In the genomic region with DNA sequence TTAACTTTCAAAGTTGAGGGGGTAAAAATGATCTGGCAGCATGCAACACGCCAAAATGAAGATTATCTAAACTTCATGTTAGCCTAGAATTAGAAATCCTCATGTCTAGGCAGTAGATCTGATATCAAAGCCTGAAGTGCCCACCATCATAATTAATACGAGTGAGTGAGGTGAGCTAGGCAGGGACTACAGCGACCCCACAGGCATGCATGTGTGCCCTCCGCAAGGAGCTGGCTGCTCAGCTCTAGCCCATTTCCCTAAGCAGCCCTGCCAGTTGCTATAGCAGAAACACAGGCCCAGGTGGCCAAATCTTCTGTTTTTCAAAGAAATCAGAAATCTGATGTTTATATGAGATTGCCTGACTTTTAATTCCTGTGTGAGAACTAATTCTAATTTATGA, we compare ENCODE assay signal across 1 cellular context.
TF ChIP-seq lines count a peak whose summit lies in the region.

No MANE protein-coding gene starts in this region.

TF ChIP-seq in K562, 482 proteins besides CTCF, POLR2A, EP300 and RAD21 (continued from another document):
- TF ChIP-seq, protein P1, sequence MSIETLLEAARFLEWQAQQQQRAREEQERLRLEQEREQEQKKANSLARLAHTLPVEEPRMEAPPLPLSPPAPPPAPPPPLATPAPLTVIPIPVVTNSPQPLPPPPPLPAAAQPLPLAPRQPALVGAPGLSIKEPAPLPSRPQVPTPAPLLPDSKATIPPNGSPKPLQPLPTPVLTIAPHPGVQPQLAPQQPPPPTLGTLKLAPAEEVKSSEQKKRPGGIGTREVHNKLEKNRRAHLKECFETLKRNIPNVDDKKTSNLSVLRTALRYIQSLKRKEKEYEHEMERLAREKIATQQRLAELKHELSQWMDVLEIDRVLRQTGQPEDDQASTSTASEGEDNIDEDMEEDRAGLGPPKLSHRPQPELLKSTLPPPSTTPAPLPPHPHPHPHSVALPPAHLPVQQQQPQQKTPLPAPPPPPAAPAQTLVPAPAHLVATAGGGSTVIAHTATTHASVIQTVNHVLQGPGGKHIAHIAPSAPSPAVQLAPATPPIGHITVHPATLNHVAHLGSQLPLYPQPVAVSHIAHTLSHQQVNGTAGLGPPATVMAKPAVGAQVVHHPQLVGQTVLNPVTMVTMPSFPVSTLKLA (conservative IDR thresholded peaks at IDR 0.05): no peak
- no peak for TF ChIP-seq CHD1 (IDR thresholded peaks at IDR 0.05; ENCODE audit: low read length)
TF ChIP-seq in K562: peak in this region for 1.
